In genomic region chr14:94613720-94614644, GRCh38 we compare ENCODE assay signal across 1 cellular context.
TF ChIP-seq lines count a peak whose summit lies in the region.

No MANE protein-coding gene starts in this region.

TF ChIP-seq in HepG2, 621 proteins besides CTCF, POLR2A, EP300 and RAD21 (continued from another document):
- TF ChIP-seq ZNF513 (CRISPR knock-in tag; conservative IDR thresholded peaks at IDR 0.05), result no peak
- peak; percentile 28; the same call in 1 of the 2 replicates for TF ChIP-seq ZNF558 (CRISPR knock-in tag; IDR thresholded peaks at IDR 0.05; ENCODE audit: borderline replicate concordance)
- TF ChIP-seq RFXAP (CRISPR knock-in tag; IDR thresholded peaks at IDR 0.05; ENCODE audit: borderline replicate concordance), result no peak
- peak; percentile 78 for TF ChIP-seq CCAR2 (optimal IDR thresholded peaks at IDR 0.05; ENCODE audit: low read depth, low read length)
- TF ChIP-seq ZNF770 (CRISPR knock-in tag; IDR thresholded peaks at IDR 0.05), result peak; percentile 67
- TF ChIP-seq NFKB2 (CRISPR knock-in tag; IDR thresholded peaks at IDR 0.05; ENCODE audit: borderline replicate concordance), result no peak; the same call in 1 of the 2 replicates
- TF ChIP-seq RBFOX2 (IDR thresholded peaks at IDR 0.05; ENCODE audit: low read depth, low read length), result peak; percentile 55
- no peak for TF ChIP-seq RELA (CRISPR knock-in tag; IDR thresholded peaks at IDR 0.05)
- no peak for TF ChIP-seq ARID5B (CRISPR knock-in tag; IDR thresholded peaks at IDR 0.05)
- TF ChIP-seq FIP1L1 (IDR thresholded peaks at IDR 0.05; ENCODE audit: borderline replicate concordance, insufficient read depth, low read depth, low read length), result 0 out of 2 replicates have a peak, but pooled peaks have one; percentile 13
- no peak for TF ChIP-seq SYNCRIP (IDR thresholded peaks at IDR 0.05; ENCODE audit: insufficient read depth, low read depth, low read length)
- no peak for TF ChIP-seq TOPORS (CRISPR knock-in tag; IDR thresholded peaks at IDR 0.05)
- 0 out of 2 replicates have a peak, but pooled peaks have one; percentile 26 for TF ChIP-seq ZC3H4 (CRISPR knock-in tag; IDR thresholded peaks at IDR 0.05; ENCODE audit: borderline replicate concordance)
- no peak for TF ChIP-seq ZFAT (CRISPR knock-in tag; conservative IDR thresholded peaks at IDR 0.05)
- no peak for TF ChIP-seq KDM6A (CRISPR knock-in tag; IDR thresholded peaks at IDR 0.05; ENCODE audit: low read depth)
- no peak for TF ChIP-seq MLXIP (CRISPR knock-in tag; IDR thresholded peaks at IDR 0.05; ENCODE audit: borderline replicate concordance)
- TF ChIP-seq XRCC5 (optimal IDR thresholded peaks at IDR 0.05; ENCODE audit: low read length), result peak; percentile 34
- TF ChIP-seq NFE2 (CRISPR knock-in tag; IDR thresholded peaks at IDR 0.05), result no peak
- no peak for TF ChIP-seq TGIF2 (CRISPR knock-in tag; IDR thresholded peaks at IDR 0.05)
- peak; percentile 82 for TF ChIP-seq HNRNPH1 (optimal IDR thresholded peaks at IDR 0.05; ENCODE audit: low read depth, low read length)
- no peak for TF ChIP-seq ZNF703 (CRISPR knock-in tag; IDR thresholded peaks at IDR 0.05; ENCODE audit: borderline replicate concordance)
TF ChIP-seq in HepG2: peak in this region for 22.
